1 cellular context compared by ENCODE assay signal in the genomic region with DNA sequence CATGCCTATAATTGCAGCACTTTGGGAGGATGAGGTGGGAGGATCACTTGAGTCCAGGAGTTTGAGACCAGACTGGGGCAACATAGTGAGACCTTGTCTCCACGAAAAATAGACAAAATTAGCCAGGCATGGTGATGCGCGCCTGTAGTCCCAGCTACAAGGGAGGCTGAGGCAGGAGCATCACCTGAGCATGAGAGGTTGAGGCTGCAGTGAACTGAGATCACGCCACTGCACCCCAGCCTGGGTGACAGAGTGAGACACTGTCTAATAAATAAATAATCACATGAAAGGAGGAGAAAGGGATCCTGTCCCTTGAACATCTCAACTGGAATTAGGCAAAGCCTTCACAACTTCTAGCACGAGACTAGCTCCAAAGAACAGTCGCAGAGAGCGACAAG.
TF ChIP-seq lines count a peak whose summit lies in the region.

No MANE protein-coding gene starts in this region.

TF ChIP-seq in HepG2, 621 proteins besides CTCF, POLR2A, EP300 and RAD21 (continued from another document):
- TF ChIP-seq ZNF292 (CRISPR knock-in tag; IDR thresholded peaks at IDR 0.05; ENCODE audit: borderline replicate concordance, low read depth) (peak; percentile 23; the same call in 1 of the 2 replicates), ZNF816 (CRISPR knock-in tag; IDR thresholded peaks at IDR 0.05; ENCODE audit: borderline replicate concordance) (no peak), BRD4 (CRISPR knock-in tag; IDR thresholded peaks at IDR 0.05) (no peak), ZNF883 (CRISPR knock-in tag; IDR thresholded peaks at IDR 0.05; ENCODE audit: not compliant biosample characterization) (peak; percentile 29), RFXAP (CRISPR knock-in tag; IDR thresholded peaks at IDR 0.05; ENCODE audit: borderline replicate concordance) (0 out of 2 replicates have a peak, but pooled peaks have one; percentile 21), ZSCAN22 (CRISPR knock-in tag; IDR thresholded peaks at IDR 0.05) (no peak), HCFC1 (IDR thresholded peaks at IDR 0.05; ENCODE audit: low read depth, low read length) (no peak), PCBP1 (IDR thresholded peaks at IDR 0.05; ENCODE audit: borderline replicate concordance, low read depth, low read length) (no peak), FOXO1 (CRISPR knock-in tag; IDR thresholded peaks at IDR 0.05) (no peak), SP4 (CRISPR knock-in tag; IDR thresholded peaks at IDR 0.05) (no peak), ZNF841 (CRISPR knock-in tag; IDR thresholded peaks at IDR 0.05; ENCODE audit: borderline replicate concordance) (no peak), PTBP1 (IDR thresholded peaks at IDR 0.05; ENCODE audit: low read depth, low read length, poor library complexity, severe bottlenecking) (no peak), MAFF (IDR thresholded peaks at IDR 0.05; ENCODE audit: low read depth, low read length) (no peak), TBL1XR1 (IDR thresholded peaks at IDR 0.05; ENCODE audit: borderline replicate concordance, low read length, partially characterized antibody) (no peak), NBN (conservative IDR thresholded peaks at IDR 0.05) (no peak), ZNF180 (CRISPR knock-in tag; IDR thresholded peaks at IDR 0.05; ENCODE audit: borderline replicate concordance, low read depth) (no peak), ZNF780A (CRISPR knock-in tag; IDR thresholded peaks at IDR 0.05) (no peak), ZFP36L1 (CRISPR knock-in tag; IDR thresholded peaks at IDR 0.05) (no peak), FLYWCH1 (CRISPR knock-in tag; IDR thresholded peaks at IDR 0.05) (no peak), RARG (CRISPR knock-in tag; IDR thresholded peaks at IDR 0.05; ENCODE audit: low read depth) (no peak), ZNF768 (CRISPR knock-in tag; IDR thresholded peaks at IDR 0.05) (no peak)
- TF ChIP-seq, protein P1, sequence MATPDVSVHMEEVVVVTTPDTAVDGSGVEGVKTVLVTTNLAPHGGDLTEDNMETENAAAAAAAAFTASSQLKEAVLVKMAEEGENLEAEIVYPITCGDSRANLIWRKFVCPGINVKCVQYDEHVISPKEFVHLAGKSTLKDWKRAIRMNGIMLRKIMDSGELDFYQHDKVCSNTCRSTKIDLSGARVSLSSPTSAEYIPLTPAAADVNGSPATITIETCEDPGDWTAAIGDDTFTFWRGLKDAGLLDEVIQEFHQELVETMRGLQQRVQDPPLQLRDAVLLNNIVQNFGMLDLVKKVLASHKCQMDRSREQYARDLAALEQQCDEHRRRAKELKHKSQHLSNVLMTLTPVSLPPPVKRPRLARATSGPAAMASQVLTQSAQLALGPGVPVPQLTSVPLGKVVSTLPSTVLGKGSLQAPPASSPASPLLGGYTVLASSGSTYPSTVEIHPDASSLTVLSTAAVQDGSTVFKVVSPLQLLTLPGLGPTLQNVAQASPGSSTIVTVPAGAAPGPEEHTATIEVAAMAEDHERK (CRISPR knock-in tag; IDR thresholded peaks at IDR 0.05; ENCODE audit: low read depth), result no peak
- TF ChIP-seq, protein P2, sequence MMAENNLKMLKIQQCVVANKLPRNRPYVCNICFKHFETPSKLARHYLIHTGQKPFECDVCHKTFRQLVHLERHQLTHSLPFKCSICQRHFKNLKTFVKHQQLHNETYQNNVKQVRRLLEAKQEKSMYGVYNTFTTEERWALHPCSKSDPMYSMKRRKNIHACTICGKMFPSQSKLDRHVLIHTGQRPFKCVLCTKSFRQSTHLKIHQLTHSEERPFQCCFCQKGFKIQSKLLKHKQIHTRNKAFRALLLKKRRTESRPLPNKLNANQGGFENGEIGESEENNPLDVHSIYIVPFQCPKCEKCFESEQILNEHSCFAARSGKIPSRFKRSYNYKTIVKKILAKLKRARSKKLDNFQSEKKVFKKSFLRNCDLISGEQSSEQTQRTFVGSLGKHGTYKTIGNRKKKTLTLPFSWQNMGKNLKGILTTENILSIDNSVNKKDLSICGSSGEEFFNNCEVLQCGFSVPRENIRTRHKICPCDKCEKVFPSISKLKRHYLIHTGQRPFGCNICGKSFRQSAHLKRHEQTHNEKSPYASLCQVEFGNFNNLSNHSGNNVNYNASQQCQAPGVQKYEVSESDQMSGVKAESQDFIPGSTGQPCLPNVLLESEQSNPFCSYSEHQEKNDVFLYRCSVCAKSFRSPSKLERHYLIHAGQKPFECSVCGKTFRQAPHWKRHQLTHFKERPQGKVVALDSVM (CRISPR knock-in tag; IDR thresholded peaks at IDR 0.05), result no peak
- TF ChIP-seq, protein P3, sequence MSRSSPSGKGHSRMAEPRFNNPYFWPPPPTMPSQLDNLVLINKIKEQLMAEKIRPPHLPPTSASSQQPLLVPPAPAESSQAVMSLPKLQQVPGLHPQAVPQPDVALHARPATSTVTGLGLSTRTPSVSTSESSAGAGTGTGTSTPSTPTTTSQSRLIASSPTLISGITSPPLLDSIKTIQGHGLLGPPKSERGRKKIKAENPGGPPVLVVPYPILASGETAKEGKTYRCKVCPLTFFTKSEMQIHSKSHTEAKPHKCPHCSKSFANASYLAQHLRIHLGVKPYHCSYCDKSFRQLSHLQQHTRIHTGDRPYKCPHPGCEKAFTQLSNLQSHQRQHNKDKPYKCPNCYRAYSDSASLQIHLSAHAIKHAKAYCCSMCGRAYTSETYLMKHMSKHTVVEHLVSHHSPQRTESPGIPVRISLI (CRISPR knock-in tag; IDR thresholded peaks at IDR 0.05; ENCODE audit: borderline replicate concordance), result no peak
- TF ChIP-seq, protein P4, sequence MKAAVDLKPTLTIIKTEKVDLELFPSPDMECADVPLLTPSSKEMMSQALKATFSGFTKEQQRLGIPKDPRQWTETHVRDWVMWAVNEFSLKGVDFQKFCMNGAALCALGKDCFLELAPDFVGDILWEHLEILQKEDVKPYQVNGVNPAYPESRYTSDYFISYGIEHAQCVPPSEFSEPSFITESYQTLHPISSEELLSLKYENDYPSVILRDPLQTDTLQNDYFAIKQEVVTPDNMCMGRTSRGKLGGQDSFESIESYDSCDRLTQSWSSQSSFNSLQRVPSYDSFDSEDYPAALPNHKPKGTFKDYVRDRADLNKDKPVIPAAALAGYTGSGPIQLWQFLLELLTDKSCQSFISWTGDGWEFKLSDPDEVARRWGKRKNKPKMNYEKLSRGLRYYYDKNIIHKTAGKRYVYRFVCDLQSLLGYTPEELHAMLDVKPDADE (CRISPR knock-in tag; IDR thresholded peaks at IDR 0.05), result no peak
- TF ChIP-seq, protein P5, sequence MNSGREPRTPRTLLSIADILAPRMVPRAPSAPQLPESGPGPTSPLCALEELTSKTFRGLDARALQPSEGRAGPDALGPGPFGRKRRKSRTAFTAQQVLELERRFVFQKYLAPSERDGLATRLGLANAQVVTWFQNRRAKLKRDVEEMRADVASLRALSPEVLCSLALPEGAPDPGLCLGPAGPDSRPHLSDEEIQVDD (CRISPR knock-in tag; IDR thresholded peaks at IDR 0.05; ENCODE audit: borderline replicate concordance), result 0 out of 2 replicates have a peak, but pooled peaks have one; percentile 11
- TF ChIP-seq, protein P6, sequence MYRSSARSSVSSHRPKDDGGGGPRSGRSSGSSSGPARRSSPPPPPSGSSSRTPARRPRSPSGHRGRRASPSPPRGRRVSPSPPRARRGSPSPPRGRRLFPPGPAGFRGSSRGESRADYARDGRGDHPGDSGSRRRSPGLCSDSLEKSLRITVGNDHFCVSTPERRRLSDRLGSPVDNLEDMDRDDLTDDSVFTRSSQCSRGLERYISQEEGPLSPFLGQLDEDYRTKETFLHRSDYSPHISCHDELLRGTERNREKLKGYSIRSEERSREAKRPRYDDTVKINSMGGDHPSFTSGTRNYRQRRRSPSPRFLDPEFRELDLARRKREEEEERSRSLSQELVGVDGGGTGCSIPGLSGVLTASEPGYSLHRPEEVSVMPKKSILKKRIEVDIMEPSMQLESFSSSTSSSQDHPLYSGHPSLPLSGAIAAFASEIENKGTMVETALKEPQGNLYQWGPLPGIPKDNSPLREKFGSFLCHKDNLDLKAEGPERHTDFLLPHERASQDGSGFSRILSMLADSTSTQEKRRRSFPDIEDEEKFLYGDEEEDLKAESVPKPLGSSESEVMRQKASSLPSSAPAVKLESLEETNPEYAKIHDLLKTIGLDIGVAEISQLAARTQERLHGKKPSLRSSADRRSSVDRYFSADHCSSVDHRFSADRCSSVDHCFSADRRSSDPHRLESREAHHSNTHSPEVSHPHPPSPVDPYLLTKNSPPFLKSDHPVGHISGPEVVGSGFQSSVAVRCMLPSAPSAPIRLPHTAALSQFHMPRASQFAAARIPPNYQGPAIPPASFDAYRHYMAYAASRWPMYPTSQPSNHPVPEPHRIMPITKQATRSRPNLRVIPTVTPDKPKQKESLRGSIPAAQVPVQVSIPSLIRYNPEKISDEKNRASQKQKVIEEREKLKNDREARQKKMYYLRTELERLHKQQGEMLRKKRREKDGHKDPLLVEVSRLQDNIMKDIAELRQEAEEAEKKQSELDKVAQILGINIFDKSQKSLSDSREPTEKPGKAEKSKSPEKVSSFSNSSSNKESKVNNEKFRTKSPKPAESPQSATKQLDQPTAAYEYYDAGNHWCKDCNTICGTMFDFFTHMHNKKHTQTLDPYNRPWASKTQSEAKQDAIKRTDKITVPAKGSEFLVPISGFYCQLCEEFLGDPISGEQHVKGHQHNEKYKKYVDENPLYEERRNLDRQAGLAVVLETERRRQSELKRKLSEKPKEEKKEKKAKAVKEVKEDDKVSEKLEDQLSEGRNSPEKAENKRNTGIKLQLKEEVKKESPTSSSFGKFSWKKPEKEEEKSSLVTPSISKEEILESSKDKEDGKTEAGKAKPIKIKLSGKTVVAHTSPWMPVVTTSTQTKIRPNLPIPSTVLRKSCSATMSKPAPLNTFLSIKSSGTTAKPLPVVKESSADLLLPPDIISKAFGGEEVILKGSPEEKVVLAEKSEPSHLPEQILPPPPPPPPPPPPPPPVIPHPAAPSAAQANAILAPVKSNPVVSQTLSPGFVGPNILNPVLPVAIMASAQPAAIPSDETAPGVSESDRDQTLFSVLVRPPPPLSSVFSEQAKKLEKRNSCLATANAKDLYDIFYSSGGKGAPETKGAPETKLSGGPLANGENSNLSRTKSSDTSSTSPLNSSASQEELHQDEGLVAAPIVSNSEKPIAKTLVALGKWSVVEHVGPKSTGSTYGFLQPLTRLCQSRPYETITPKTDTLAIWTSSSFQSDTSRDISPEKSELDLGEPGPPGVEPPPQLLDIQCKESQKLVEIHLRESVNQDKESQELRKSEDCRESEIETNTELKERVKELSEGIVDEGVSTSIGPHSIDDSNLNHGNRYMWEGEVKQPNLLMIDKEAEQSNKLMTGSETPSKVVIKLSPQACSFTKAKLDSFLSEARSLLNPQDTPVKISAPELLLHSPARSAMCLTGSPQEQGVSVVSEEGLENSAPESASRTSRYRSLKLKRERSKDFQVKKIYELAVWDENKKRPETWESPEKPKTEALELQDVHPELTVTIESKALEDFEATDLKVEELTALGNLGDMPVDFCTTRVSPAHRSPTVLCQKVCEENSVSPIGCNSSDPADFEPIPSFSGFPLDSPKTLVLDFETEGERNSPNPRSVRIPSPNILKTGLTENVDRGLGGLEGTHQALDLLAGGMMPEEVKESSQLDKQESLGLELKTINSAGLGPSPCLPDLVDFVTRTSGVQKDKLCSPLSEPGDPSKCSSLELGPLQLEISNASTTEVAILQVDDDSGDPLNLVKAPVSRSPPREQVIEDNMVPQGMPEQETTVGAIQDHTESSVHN (CRISPR knock-in tag; IDR thresholded peaks at IDR 0.05), result no peak
